ENCODE assay signal across 15 cellular contexts in genomic region chr11:105780781-105781525, GRCh38.
DNase-seq lines count a peak whose midpoint lies in the region; ATAC-seq and TF ChIP-seq lines count a peak whose summit lies in the region.
"Had no signal": no experiment of that assay in that cellular context is flagged by ENCODE, and none has a peak within 500 bp of the region (broad histone marks: within the 10 kb centered on the region; RNA-seq: fewer than 3 reads in every experiment).

No MANE protein-coding gene starts in this region.

- DNase-seq in NCI-H69 (lab: John Stamatoyannopoulos, UW) (peak; percentile 58), dorsolateral prefrontal cortex (no peak), midbrain (lab: John Stamatoyannopoulos, UW) (peak; percentile 43), endodermal cell (no peak)
- no peak for DNase-seq in activated CD4-positive, alpha-beta T cell treated with anti-CD3 and anti-CD28 coated beads, Interleukin-2, amount 50 U/mL, for 48 hours
- no peak for DNase-seq in activated CD8-positive, alpha-beta memory T cell treated with anti-CD3 and anti-CD28 coated beads, Interleukin-2, amount 10 ng/mL, durations not matched to agents 7 days and 5 days
- DNase-seq: BE2C; Caco-2; CD4-positive, alpha-beta memory T cell; DND-41; GDM1; HCEC 1CT; HFFc6 had no signal

- no peak overlapping the region for H3K4me3 Mint-ChIP-seq in endodermal cell
- H3K4me3 Mint-ChIP-seq in activated CD8-positive, alpha-beta memory T cell treated with anti-CD3 and anti-CD28 coated beads, Interleukin-2, amount 10 ng/mL, durations not matched to agents 7 days and 5 days: no peak overlapping the region
- H3K4me3 Mint-ChIP-seq: CD4-positive, alpha-beta memory T cell; HFFc6 had no signal

- H3K27ac Mint-ChIP-seq in endodermal cell: no peak overlapping the region
- H3K27ac Mint-ChIP-seq in activated CD8-positive, alpha-beta memory T cell treated with anti-CD3 and anti-CD28 coated beads, Interleukin-2, amount 10 ng/mL, durations not matched to agents 7 days and 5 days: no peak overlapping the region
- H3K27ac Mint-ChIP-seq: CD4-positive, alpha-beta memory T cell; HFFc6 had no signal

- no peaks in the 10 kb centered on the region for H3K36me3 Mint-ChIP-seq in endodermal cell (ENCODE audit: low read depth)
- H3K36me3 Mint-ChIP-seq in activated CD8-positive, alpha-beta memory T cell treated with anti-CD3 and anti-CD28 coated beads, Interleukin-2, amount 10 ng/mL, durations not matched to agents 7 days and 5 days: no peaks in the 10 kb centered on the region
- H3K36me3 Mint-ChIP-seq: CD4-positive, alpha-beta memory T cell had no signal

- H3K9ac ChIP-seq in endodermal cell (ENCODE audit: extremely low read depth, low read length, poor library complexity, severe bottlenecking): no peak overlapping the region

- H3K4me1 ChIP-seq in endodermal cell (ENCODE audit: control insufficient read depth, insufficient read depth, low read length): no peaks in the 10 kb centered on the region
- H3K4me1 ChIP-seq: Caco-2 had no signal

- H3K27ac ChIP-seq in dorsolateral prefrontal cortex (peak overlapping the region in 54 of 59 donors; percentile 3 to 90 (median 70)), temporal lobe (ENCODE audit: low read depth, low read length) (peak overlapping the region; percentile 63), endodermal cell (ENCODE audit: low read depth, low read length) (no peak overlapping the region)
- H3K27ac ChIP-seq: C4-2B had no signal

- H3K36me3 ChIP-seq in endodermal cell (ENCODE audit: control insufficient read depth, insufficient read depth, low read length): no peaks in the 10 kb centered on the region
- H3K36me3 ChIP-seq: BE2C had no signal

- WGBS in endodermal cell (ENCODE audit: insufficient coverage in 1 of 2, insufficient read length in 1 of 2), 2 experiments: 91 to 100% methylated on average over 1 to 2 of the region's 3 CpGs

- no peaks in the 10 kb centered on the region for H3K27me3 Mint-ChIP-seq in endodermal cell (ENCODE audit: insufficient read depth)
- no peaks in the 10 kb centered on the region for H3K27me3 Mint-ChIP-seq in activated CD8-positive, alpha-beta memory T cell treated with anti-CD3 and anti-CD28 coated beads, Interleukin-2, amount 10 ng/mL, durations not matched to agents 7 days and 5 days
- H3K27me3 Mint-ChIP-seq: CD4-positive, alpha-beta memory T cell had no signal

- no peaks in the 10 kb centered on the region for H3K27me3 ChIP-seq in dorsolateral prefrontal cortex
- no peaks in the 10 kb centered on the region for H3K27me3 ChIP-seq in endodermal cell (ENCODE audit: control insufficient read depth, insufficient read depth, low read length, poor library complexity, severe bottlenecking)
- H3K27me3 ChIP-seq: BE2C had no signal

- H3K9me3 Mint-ChIP-seq in endodermal cell: no peaks in the 10 kb centered on the region
- no peaks in the 10 kb centered on the region for H3K9me3 Mint-ChIP-seq in activated CD8-positive, alpha-beta memory T cell treated with anti-CD3 and anti-CD28 coated beads, Interleukin-2, amount 10 ng/mL, durations not matched to agents 7 days and 5 days (ENCODE audit: low read depth)
- H3K9me3 Mint-ChIP-seq: CD4-positive, alpha-beta memory T cell had no signal

- intact Hi-C loops in dorsolateral prefrontal cortex (cut with DNase I): no loop called here

- H3K9me3 ChIP-seq in endodermal cell (ENCODE audit: control insufficient read depth, low read length): no peaks in the 10 kb centered on the region
- H3K9me3 ChIP-seq: BE2C, Caco-2 had no signal

- peak overlapping the region in 16 of 59 donors; percentile 1 to 44 (median 22) for H3K4me3 ChIP-seq in dorsolateral prefrontal cortex
- no peak overlapping the region for H3K4me3 ChIP-seq in endodermal cell (ENCODE audit: low read length)

- peaks cover 3% of the 10 kb centered on the region for H3K4me1 Mint-ChIP-seq in endodermal cell
- H3K4me1 Mint-ChIP-seq in activated CD8-positive, alpha-beta memory T cell treated with anti-CD3 and anti-CD28 coated beads, Interleukin-2, amount 10 ng/mL, durations not matched to agents 7 days and 5 days: no peaks in the 10 kb centered on the region
- H3K4me1 Mint-ChIP-seq: CD4-positive, alpha-beta memory T cell had no signal

- TF ChIP-seq CTCF in dorsolateral prefrontal cortex (IDR thresholded peaks at IDR 0.05 in 54 of 56, conservative IDR thresholded peaks at IDR 0.05 in 2 of 56; ENCODE audit: low read depth in 1 of 56, partially characterized antibody in 56 of 56): peak in 1 of 56 donors; percentile 8
- no peak for TF ChIP-seq CTCF in endodermal cell (conservative IDR thresholded peaks at IDR 0.05)

- CTCF ChIA-PET in activated CD8-positive, alpha-beta memory T cell treated with anti-CD3 and anti-CD28 coated beads, Interleukin-2, amount 10 ng/mL, durations not matched to agents 7 days and 5 days (lab: Charles Lee): no interaction called here

- ATAC-seq in activated CD8-positive, alpha-beta memory T cell treated with anti-CD3 and anti-CD28 coated beads, Interleukin-2, amount 10 ng/mL, durations not matched to agents 7 days and 5 days: no peak

Comparison
In these comparisons a context has a peak if more than half of its experiments do, and no peak if none do; other contexts are left out.
1. DNase-seq: peak in NCI-H69 (single experiment) and midbrain (single experiment); none in dorsolateral prefrontal cortex (0 of 10), activated CD4-positive, alpha-beta T cell treated with anti-CD3 and anti-CD28 coated beads, Interleukin-2, amount 50 U/mL, for 48 hours (0 of 2), endodermal cell (single experiment) and activated CD8-positive, alpha-beta memory T cell treated with anti-CD3 and anti-CD28 coated beads, Interleukin-2, amount 10 ng/mL, durations not matched to agents 7 days and 5 days (single experiment).